8 cellular contexts compared by ENCODE assay signal in the genomic region with DNA sequence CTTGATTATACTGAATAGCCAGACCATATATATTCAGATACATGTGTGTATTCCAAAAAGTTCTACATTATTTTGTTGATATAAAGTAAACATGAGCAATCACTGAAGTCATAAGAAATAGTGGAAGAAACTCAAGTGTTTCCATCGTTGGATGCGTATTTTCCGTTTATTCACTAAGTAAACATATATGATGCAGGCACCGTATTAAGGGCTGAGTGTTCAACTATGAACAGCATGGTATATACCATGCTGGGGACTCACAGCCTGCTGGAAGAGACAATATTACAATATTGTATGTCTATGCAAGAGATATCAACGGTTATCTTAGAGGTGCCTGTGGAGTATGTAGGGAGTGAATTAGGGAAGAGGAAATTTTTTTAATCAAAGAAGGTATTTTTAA. TPM values are rescaled to one million over a fixed set of nuclear protein-coding genes. Genes with fewer than 3 reads are reported as not detected.
DNase-seq lines count a peak whose midpoint lies in the region; ATAC-seq and TF ChIP-seq lines count a peak whose summit lies in the region.

No MANE protein-coding gene starts in this region.

- no peak overlapping the region for H3K9ac ChIP-seq in colonic mucosa (ENCODE audit: low read depth in 2 of 2, low read length in 2 of 2)

- CTCF ChIA-PET in CD8-positive, alpha-beta memory T cell (lab: Charles Lee): interaction anchor here (1.5 to 2.1 kb wide), 2 partner anchors 13 to 86 kb away, joined by 3 to 8 read pairs; no protein-coding TSS in a partner anchor

- ATAC-seq in HG03565 (IDR thresholded peaks at IDR 0.05; ENCODE audit: unreplicated experiment): no peak

- peaks cover 4 to 40% (median 11%) of the 10 kb centered on the region in 3 donors for H3K36me3 Mint-ChIP-seq in CD8-positive, alpha-beta memory T cell
- peaks cover 30% of the 10 kb centered on the region for H3K36me3 Mint-ChIP-seq in nephron progenitor cell (ENCODE audit: low read depth)

- DNase-seq in CD8-positive, alpha-beta memory T cell: no peak
- DNase-seq in MG63 (no peak), colonic mucosa (no peak), nephron progenitor cell (no peak), mesenteric fat pad (ENCODE audit: low spot score) (no peak), SIG-M5 treated with dmso at 0.1 percent for 504 hours (lab: John Stamatoyannopoulos, UW; ENCODE audit: unreplicated experiment) (no peak), dedifferentiated amniotic fluid mesenchymal stem cell (ENCODE audit: extremely low spot score) (no peak)

- no peaks in the 10 kb centered on the region for H3K9me3 ChIP-seq in CD8-positive, alpha-beta memory T cell (ENCODE audit: low read length)
- H3K9me3 ChIP-seq in MG63 (no peaks in the 10 kb centered on the region), colonic mucosa (no peaks in the 10 kb centered on the region)

- POLR2A ChIA-PET in CD8-positive, alpha-beta memory T cell (lab: Charles Lee): interaction anchor here (1.7 kb wide), 2 partner anchors 63 to 219 kb away, joined by 10 to 15 read pairs; partner anchors contain the start of genes GOLT1B, LDHB and RECQL

- peaks cover 42% of the 10 kb centered on the region for H3K4me1 ChIP-seq in CD8-positive, alpha-beta memory T cell (ENCODE audit: insufficient read depth, low read length)
- H3K4me1 ChIP-seq in colonic mucosa: no peaks in the 10 kb centered on the region

- no peak for TF ChIP-seq CTCF in colonic mucosa (IDR thresholded peaks at IDR 0.05)
- no peak for TF ChIP-seq CTCF in nephron progenitor cell (IDR thresholded peaks at IDR 0.05)

- H3K27me3 ChIP-seq in CD8-positive, alpha-beta memory T cell (ENCODE audit: insufficient read depth, low read length, poor library complexity, severe bottlenecking): no peaks in the 10 kb centered on the region
- H3K27me3 ChIP-seq in MG63: no peaks in the 10 kb centered on the region
- H3K27me3 ChIP-seq in colonic mucosa: no peaks in the 10 kb centered on the region

- peak overlapping the region; percentile 94 for H3K4me3 ChIP-seq in CD8-positive, alpha-beta memory T cell (ENCODE audit: low read length)
- H3K4me3 ChIP-seq in MG63 (peak overlapping the region; percentile 91), colonic mucosa (peak overlapping the region; percentile 79)

- H3K36me3 ChIP-seq in CD8-positive, alpha-beta memory T cell (ENCODE audit: insufficient read depth, low read length): peaks cover 11% of the 10 kb centered on the region
- H3K36me3 ChIP-seq in MG63 (peaks cover 17% of the 10 kb centered on the region), colonic mucosa (no peaks in the 10 kb centered on the region)

- H3K4me1 Mint-ChIP-seq in CD8-positive, alpha-beta memory T cell: peaks cover 50 to 67% (median 65%) of the 10 kb centered on the region in 3 donors
- H3K4me1 Mint-ChIP-seq in nephron progenitor cell: peaks cover 5% of the 10 kb centered on the region

- intact Hi-C loops in colonic mucosa (cut with DNase I): loop anchor here (10.0 kb wide), 1 partner anchor 216 kb away; the partner anchor contains the start of gene LDHB

- peak overlapping the region; percentile 98 to 99 (median 98) for H3K4me3 Mint-ChIP-seq in CD8-positive, alpha-beta memory T cell
- H3K4me3 Mint-ChIP-seq in nephron progenitor cell: peak overlapping the region; percentile 94

- no peaks in the 10 kb centered on the region for H3K9me3 Mint-ChIP-seq in CD8-positive, alpha-beta memory T cell
- H3K9me3 Mint-ChIP-seq in nephron progenitor cell: no peaks in the 10 kb centered on the region

- H3K27ac ChIP-seq in CD8-positive, alpha-beta memory T cell (ENCODE audit: low read depth, low read length): peak overlapping the region; percentile 94
- peak overlapping the region; percentile 84 for H3K27ac ChIP-seq in colonic mucosa

- H3K27me3 Mint-ChIP-seq in CD8-positive, alpha-beta memory T cell: no peaks in the 10 kb centered on the region
- H3K27me3 Mint-ChIP-seq in nephron progenitor cell (ENCODE audit: low read depth, poor library complexity): peaks cover 26% of the 10 kb centered on the region

- peak overlapping the region; percentile 96 to 99 (median 98) for H3K27ac Mint-ChIP-seq in CD8-positive, alpha-beta memory T cell
- H3K27ac Mint-ChIP-seq in nephron progenitor cell: peak overlapping the region; percentile 97

RNA-seq across cellular contexts. Expression of gene PYROXD1, which starts 1.2 kb away (rescaled TPM):
- 10 to 100 TPM; 26.6 to 29.3 TPM for total RNA-seq in CD8-positive, alpha-beta memory T cell
- 25.0 TPM for polyA plus RNA-seq in CD8-positive, alpha-beta memory T cell
- 8.1 and 38.1 TPM in 2 replicates for total RNA-seq in MG63 (2014; rRNA removed; shearing (Covaris generic); ENCODE audit: low replicate concordance)
- 10 to 100 TPM; 27.8 to 29.9 TPM for total RNA-seq in colonic mucosa
- total RNA-seq in mesenteric fat pad: 16.5 TPM
